ENCODE assay signal across 8 cellular contexts in genomic region chr1:94819945-94820746, GRCh38. TPM values are rescaled to one million over a fixed set of nuclear protein-coding genes. Genes with fewer than 3 reads are reported as not detected.
DNase-seq lines count a peak whose midpoint lies in the region; ATAC-seq, FAIRE-seq and TF ChIP-seq lines count a peak whose summit lies in the region.

SLC44A3 (plus strand) TSS chr1:94820357; CDS start chr1:94820452, 95 bp downstream.

- POLR2A ChIA-PET in endothelial cell of umbilical vein (lab: Charles Lee), result no interaction called here

- TF ChIP-seq POLR2A in endothelial cell of umbilical vein (IDR thresholded peaks at IDR 0.05; ENCODE audit: low read depth, low read length), result no peak

- H3K36me3 ChIP-seq in HUES48 (ENCODE audit: control insufficient read depth, insufficient read depth, low read length) (no peaks in the 10 kb centered on the region), endothelial cell of umbilical vein (ENCODE audit: control insufficient read depth in 2 of 2, extremely low read depth in 1 of 2, insufficient read depth in 2 of 2, low read length in 2 of 2) (no peaks in the 10 kb centered on the region), mucosa of descending colon (ENCODE audit: low read depth) (no peaks in the 10 kb centered on the region), tibial artery (no peaks in the 10 kb centered on the region)

- no TSS peak for BruUV-seq in endothelial cell of umbilical vein (replicated peaks; lab: Mats Ljungman, UMichigan)

- FAIRE-seq in endothelial cell of umbilical vein (lab: Jason Lieb, UNC), result no peak

- peak within 1 kb of the TSS; percentile 78 for H3K9ac ChIP-seq in HUES48 (ENCODE audit: low read depth, low read length)
- no peak within 1 kb of the TSS for H3K9ac ChIP-seq in endothelial cell of umbilical vein (replicated peaks; ENCODE audit: extremely low read depth, insufficient read depth, low read length)

- H3K27ac ChIP-seq in HUES48 (ENCODE audit: low read depth, low read length) (peak within 1 kb of the TSS; percentile 52), endothelial cell of umbilical vein (ENCODE audit: insufficient read depth, low read depth, low read length) (no peak within 1 kb of the TSS), tibial artery (peak within 1 kb of the TSS; percentile 13 to 51)

- H3K27me3 ChIP-seq in HUES48 (ENCODE audit: control insufficient read depth, insufficient read depth, low read length) (peaks cover 9% of the 10 kb centered on the region), endothelial cell of umbilical vein (ENCODE audit: control insufficient read depth in 2 of 2, insufficient read depth in 2 of 2, low read length in 2 of 2) (peaks cover 42 to 49% of the 10 kb centered on the region in 2 experiments), tibial artery (no peaks in the 10 kb centered on the region)

- intact Hi-C loops in endothelial cell of umbilical vein (cut with micrococcal nuclease) (no loop called here), mucosa of descending colon (cut with DNase I, micrococcal nuclease) (no loop called here), tibial artery (cut with DNase I; ENCODE audit: low total_unique reads) (no loop called here)

- H3K4me2 ChIP-seq in endothelial cell of umbilical vein (ENCODE audit: insufficient read depth, low read length), result peak within 1 kb of the TSS; percentile 76

- H3K9me1 ChIP-seq in endothelial cell of umbilical vein (replicated peaks; ENCODE audit: control insufficient read depth, extremely low read depth, insufficient read depth, low read length), result no peaks in the 10 kb centered on the region

- peak within 1 kb of the TSS; percentile 83 for H2AFZ ChIP-seq in endothelial cell of umbilical vein (ENCODE audit: low read depth, low read length)

- H3K4me1 ChIP-seq in HUES48 (ENCODE audit: control insufficient read depth, insufficient read depth, low read length) (peaks cover 21% of the 10 kb centered on the region), endothelial cell of umbilical vein (ENCODE audit: control insufficient read depth, extremely low read depth, insufficient read depth, low read length) (peaks cover 2% of the 10 kb centered on the region), mucosa of descending colon (ENCODE audit: low read depth) (peaks cover 29% of the 10 kb centered on the region), tibial artery (peaks cover 0 to 15% (median 6%) of the 10 kb centered on the region in 4 donors)

- dilution Hi-C loops in endothelial cell of umbilical vein (cut with MboI; ENCODE audit: extremely low pct_ligation_motif_present, low sequenced_read_pairs), result loop anchor here (25.0 kb wide), 1 partner anchor 283 kb away; the partner anchor contains the start of gene F3

- ATAC-seq in mucosa of descending colon, result peak; percentile 85

- CTCF ChIA-PET in endothelial cell of umbilical vein (lab: Charles Lee), result interaction anchor here (0.7 to 3.9 kb wide), 4 partner anchors 32 to 223 kb away, joined by 3 to 17 read pairs (median 6); no protein-coding TSS in a partner anchor

- peak within 1 kb of the TSS; percentile 75 for H3K4me3 ChIP-seq in HUES48 (ENCODE audit: low read depth, low read length)
- peak within 1 kb of the TSS in 2 of 3 experiments; percentile 51 to 56 for H3K4me3 ChIP-seq in endothelial cell of umbilical vein (replicated peaks in 1 of 3; ENCODE audit: insufficient read depth in 1 of 3, low read depth in 1 of 3, low read length in 3 of 3)
- peak within 1 kb of the TSS; percentile 36 for H3K4me3 ChIP-seq in mucosa of descending colon
- H3K4me3 ChIP-seq in tibial artery, result peak within 1 kb of the TSS; percentile 58 to 76

- no peaks in the 10 kb centered on the region for H4K20me1 ChIP-seq in endothelial cell of umbilical vein (replicated peaks; ENCODE audit: control insufficient read depth, extremely low read depth, insufficient read depth, low read length)

- TF ChIP-seq CTCF in endothelial cell of umbilical vein (IDR thresholded peaks at IDR 0.05; ENCODE audit: extremely low read depth in 1 of 2, insufficient read depth in 1 of 2, low read depth in 1 of 2, low read length in 2 of 2) (peak in 1 of 2 donors; percentile 45), mucosa of descending colon (IDR thresholded peaks at IDR 0.05) (peak; percentile 28), tibial artery (IDR thresholded peaks at IDR 0.05) (peak in 1 of 2 experiments; percentile 17)

- H3K9me3 ChIP-seq in HUES48 (ENCODE audit: control insufficient read depth, insufficient read depth, low read length) (no peaks in the 10 kb centered on the region), endothelial cell of umbilical vein (replicated peaks; ENCODE audit: control insufficient read depth, insufficient read depth, low read length) (no peaks in the 10 kb centered on the region), mucosa of descending colon (no peaks in the 10 kb centered on the region), tibial artery (no peaks in the 10 kb centered on the region)

- DNase-seq in DMS53 (lab: John Stamatoyannopoulos, UW), result peak; percentile 84
- peak; percentile 46 for DNase-seq in UCSD-AML1 (lab: John Stamatoyannopoulos, UW; ENCODE audit: unreplicated experiment)
- peak; percentile 33 for DNase-seq in endothelial cell of umbilical vein (ENCODE audit: low read depth, low spot score)
- DNase-seq in mucosa of descending colon, result peak; percentile 65 to 81 (median 79)
- no peak for DNase-seq in tibial artery
- DNase-seq in OCI-M1 (lab: John Stamatoyannopoulos, UW), result no peak
- no peak for DNase-seq in HUDEP-2 (lab: John Stamatoyannopoulos, UW; ENCODE audit: unreplicated experiment in 76 of 76)

- no peaks in the 10 kb centered on the region for H3K79me2 ChIP-seq in endothelial cell of umbilical vein (ENCODE audit: control insufficient read depth, insufficient read depth, low read length)

TF ChIP-seq in endothelial cell of umbilical vein, 7 proteins besides CTCF, POLR2A, EP300 and RAD21:
- TF ChIP-seq EZH2 (IDR thresholded peaks at IDR 0.05; ENCODE audit: borderline replicate concordance, low read depth, low read length, severe bottlenecking) (no peak), FOS (IDR thresholded peaks at IDR 0.05; ENCODE audit: borderline replicate concordance, insufficient read depth, low read length) (no peak), POLR2AphosphoS5 (IDR thresholded peaks at IDR 0.05; ENCODE audit: insufficient read depth, low read depth, low read length) (no peak), GATA2 (IDR thresholded peaks at IDR 0.05; ENCODE audit: insufficient read depth, insufficient read length, low read depth, low read length) (no peak), MYC (IDR thresholded peaks at IDR 0.05; ENCODE audit: low read depth, low read length) (no peak), JUN (IDR thresholded peaks at IDR 0.05; ENCODE audit: borderline replicate concordance, insufficient read depth, insufficient read length, low read depth) (no peak), MAX (IDR thresholded peaks at IDR 0.05; ENCODE audit: insufficient read depth, insufficient read length) (no peak)

RNA-seq across cellular contexts. Expression of gene SLC44A3, which starts in this region (rescaled TPM):
- 0.42 and 0.58 TPM in 2 replicates for total RNA-seq in endothelial cell of umbilical vein
- polyA plus RNA-seq in endothelial cell of umbilical vein, result 0.29 and 0.33 TPM in 2 replicates
- 0.25 and 0.30 TPM in 2 replicates for polyA plus RNA-seq in endothelial cell of umbilical vein (2011; cell fraction: cytosol; rRNA removed)
- polyA plus RNA-seq in endothelial cell of umbilical vein (2011; cell fraction: nucleus; rRNA removed), result 0.20 and 0.36 TPM in 2 replicates
- polyA plus RNA-seq in endothelial cell of umbilical vein (2012), result 0.11 TPM in 2 replicates
- polyA minus RNA-seq in endothelial cell of umbilical vein, result 0.78 and 1.5 TPM in 2 replicates
- polyA minus RNA-seq in endothelial cell of umbilical vein (2011; cell fraction: cytosol; rRNA and poly(A)+ RNA removed), result 1.3 TPM
- 0.34 and 1.8 TPM in 2 replicates for polyA minus RNA-seq in endothelial cell of umbilical vein (2011; cell fraction: nucleus; rRNA and poly(A)+ RNA removed)
- total RNA-seq in mucosa of descending colon, result 10 to 100 TPM; 37.4 to 89.1 (median 49.5) TPM

Comparison
In these comparisons a context has a peak if more than half of its experiments do, and no peak if none do; other contexts are left out.
1. RNA of gene SLC44A3 (total RNA-seq): 37.4 to 89.1 TPM in mucosa of descending colon; 0.42 to 0.58 TPM in endothelial cell of umbilical vein; every median in the first group is over 10 times any median in the second.
2. DNase-seq: peak in DMS53 (single experiment), UCSD-AML1 (single experiment), endothelial cell of umbilical vein (single experiment) and mucosa of descending colon (3 of 3); none in tibial artery (0 of 2), OCI-M1 (single experiment) and HUDEP-2 (0 of 76).
3. Peak in every context shown above with its lines, with median percentiles within 50 percentile points of each other: H3K4me3 ChIP-seq.